In the genomic region with DNA sequence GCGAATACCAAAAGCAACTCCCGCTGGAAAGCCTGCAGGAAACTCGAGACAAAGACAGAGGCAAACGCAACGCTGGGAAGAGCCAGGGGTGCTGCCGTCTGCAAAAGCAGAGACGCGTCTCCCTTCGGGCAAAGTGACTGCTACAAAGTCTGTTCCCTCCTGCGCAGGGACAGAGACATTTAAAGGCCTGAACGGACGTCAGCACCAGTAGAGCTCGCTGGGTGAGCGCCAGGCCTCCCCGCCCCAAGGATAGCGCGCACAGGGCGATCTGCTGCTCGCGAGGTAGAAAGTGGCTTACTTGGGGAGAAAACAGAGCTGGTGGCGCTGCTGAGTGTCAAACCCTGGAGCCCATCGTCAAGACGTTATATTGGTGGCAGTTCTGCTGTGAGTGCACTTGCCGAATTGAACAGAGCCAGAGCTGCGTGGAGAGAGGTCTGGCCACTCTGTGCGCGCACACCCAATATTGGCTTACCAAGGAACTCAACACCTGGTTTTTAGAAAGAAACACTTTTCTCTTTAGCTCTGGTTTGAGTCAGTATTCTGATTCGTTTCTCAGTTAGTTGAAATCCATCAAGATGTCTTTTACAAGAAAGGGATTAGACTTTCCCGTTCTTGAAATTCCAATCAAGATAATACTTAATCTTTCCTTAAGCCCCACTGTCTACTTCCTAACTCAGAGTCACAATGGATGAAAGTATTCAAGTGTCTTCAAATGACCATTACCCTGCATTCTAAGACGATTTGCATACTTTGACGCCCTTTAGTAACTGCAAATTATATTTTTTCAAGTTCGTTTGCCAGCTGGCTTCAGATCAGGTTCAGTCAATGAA, we compare ENCODE assay signal across 7 cellular contexts.
A peak's percentile ranks its signal among the peaks of the same experiment; 100 is the strongest.
DNase-seq lines count a peak whose midpoint lies in the region; ATAC-seq and TF ChIP-seq lines count a peak whose summit lies in the region.

No MANE protein-coding gene starts in this region.

- H3K27ac ChIP-seq in vagina: no peak overlapping the region

- peak overlapping the region; percentile 91 for H3K27ac Mint-ChIP-seq in mesothelial cell of epicardium

- H3K36me3 ChIP-seq in H7 (replicated peaks; ENCODE audit: control insufficient read depth, insufficient read depth, low read length): no peaks in the 10 kb centered on the region
- H3K36me3 ChIP-seq in vagina: no peaks in the 10 kb centered on the region

- DNase-seq in H7 (no peak), NCI-H524 treated with DMSO at 0.1 percent for 48 hours (lab: John Stamatoyannopoulos, UW) (peak; percentile 87), cardiac fibroblast (ENCODE audit: low read depth in 2 of 2) (peak; percentile 10 to 24), mesothelial cell of epicardium (ENCODE audit: low spot score in 2 of 2, unreplicated experiment in 2 of 2) (peak in 1 of 2 experiments; percentile 70), vagina (ENCODE audit: extremely low spot score in 2 of 2) (no peak)

- H3K27me3 ChIP-seq in H7 (ENCODE audit: control insufficient read depth, insufficient read depth, low read length) (peaks cover 10% of the 10 kb centered on the region), vagina (no peaks in the 10 kb centered on the region)

- H3K36me3 Mint-ChIP-seq in mesothelial cell of epicardium: no peaks in the 10 kb centered on the region

- H3K4me1 ChIP-seq in vagina: peaks cover 17% of the 10 kb centered on the region

- intact Hi-C loops in vagina (cut with DNase I): no loop called here

- TF ChIP-seq CTCF in cardiac fibroblast (IDR thresholded peaks at IDR 0.05; ENCODE audit: low read depth, low read length): no peak
- no peak for TF ChIP-seq CTCF in mesothelial cell of epicardium (IDR thresholded peaks at IDR 0.05; ENCODE audit: unreplicated experiment)
- no peak for TF ChIP-seq CTCF in vagina (IDR thresholded peaks at IDR 0.05)

- H3K9me3 Mint-ChIP-seq in mesothelial cell of epicardium: no peaks in the 10 kb centered on the region

- ATAC-seq in HG03565 (IDR thresholded peaks at IDR 0.05; ENCODE audit: unreplicated experiment): no peak
- ATAC-seq in HG03432 (IDR thresholded peaks at IDR 0.05; ENCODE audit: unreplicated experiment): no peak

- H3K4me3 Mint-ChIP-seq in mesothelial cell of epicardium: peak overlapping the region; percentile 88

- H3K9me3 ChIP-seq in vagina: no peaks in the 10 kb centered on the region

- H3K4me3 ChIP-seq in H7 (ENCODE audit: insufficient read depth, low read depth, low read length) (peak overlapping the region; percentile 52), cardiac fibroblast (replicated peaks in 1 of 2; ENCODE audit: low read depth in 2 of 2, low read length in 2 of 2) (peak overlapping the region; percentile 1 to 15), vagina (peak overlapping the region; percentile 22 to 24)

- TF ChIP-seq POLR2A in vagina (IDR thresholded peaks at IDR 0.05): no peak

- H3K4me1 Mint-ChIP-seq in mesothelial cell of epicardium: peaks cover 18% of the 10 kb centered on the region

- H3K27me3 Mint-ChIP-seq in mesothelial cell of epicardium (ENCODE audit: low read depth): peaks cover 10% of the 10 kb centered on the region

Comparison
In these comparisons a context has a peak if more than half of its experiments do, and no peak if none do; other contexts are left out.
1. DNase-seq: peak in NCI-H524 treated with DMSO at 0.1 percent for 48 hours (single experiment) and cardiac fibroblast (2 of 2); none in H7 (single experiment) and vagina (0 of 2).
2. Peak in every context shown above with its lines, with median percentiles within 50 percentile points of each other: H3K4me3 ChIP-seq.